In genomic region chr19:6632747-6633455, GRCh38 we compare ENCODE assay signal across 8 cellular contexts. TPM values are rescaled to one million over a fixed set of nuclear protein-coding genes. Genes with fewer than 3 reads are reported as not detected.
DNase-seq lines count a peak whose midpoint lies in the region; TF ChIP-seq lines count a peak whose summit lies in the region.
"Not testable (repeated sequence)": the region's sequence is repeated elsewhere in the genome, so short reads cannot be mapped to it uniquely, and the experiment has no call there.

No MANE protein-coding gene starts in this region.

- H2AFZ ChIP-seq in smooth muscle cell (ENCODE audit: low read depth), result peak overlapping the region; percentile 63

- not testable (repeated sequence) for H3K9me3 ChIP-seq in AG04450 (ENCODE audit: control insufficient read depth, insufficient read depth, low read length); SJSA1 (replicated peaks); liver (ENCODE audit: control insufficient read depth in 4 of 4, low read length in 3 of 4); smooth muscle cell (replicated peaks; ENCODE audit: low read depth)

- not testable (repeated sequence) for H3K79me2 ChIP-seq in smooth muscle cell (ENCODE audit: low read depth)

- H3K4me3 ChIP-seq in AG04450 (ENCODE audit: low read depth, low read length); SJSA1; epithelial cell of proximal tubule (ENCODE audit: low read depth, low read length); liver (ENCODE audit: low read depth in 1 of 3, low read length in 3 of 3); smooth muscle cell: not testable (repeated sequence)

- not testable (repeated sequence) for H3K27ac ChIP-seq in AG04450 (ENCODE audit: low read depth, low read length); SJSA1; liver (ENCODE audit: low read depth in 1 of 2, low read length in 2 of 2); smooth muscle cell (ENCODE audit: low read depth)

- peak; percentile 68 for TF ChIP-seq CTCF in AG04450 (IDR thresholded peaks at IDR 0.05; ENCODE audit: low read depth, low read length)
- peak; percentile 81 for TF ChIP-seq CTCF in GM12873 (IDR thresholded peaks at IDR 0.05; ENCODE audit: insufficient read depth, low read depth, low read length, missing control alignments)
- TF ChIP-seq CTCF in epithelial cell of proximal tubule (conservative IDR thresholded peaks at IDR 0.05; ENCODE audit: low read depth, low read length), result peak; percentile 73
- TF ChIP-seq CTCF in liver (IDR thresholded peaks at IDR 0.05; ENCODE audit: low read depth, low read length, missing input control), result peak; percentile 58
- TF ChIP-seq CTCF in smooth muscle cell (IDR thresholded peaks at IDR 0.05; ENCODE audit: borderline replicate concordance, insufficient read depth, poor library complexity, severe bottlenecking), result peak; percentile 63

- not testable (repeated sequence) for H4K20me1 ChIP-seq in smooth muscle cell (ENCODE audit: low read depth)

- H3K27me3 ChIP-seq in AG04450 (ENCODE audit: control insufficient read depth, insufficient read depth, low read length); SJSA1 (replicated peaks); liver (ENCODE audit: control insufficient read depth in 4 of 4, insufficient read depth in 4 of 4, low read length in 3 of 4); smooth muscle cell (ENCODE audit: low read depth): not testable (repeated sequence)

- not testable (repeated sequence) for H3F3A ChIP-seq in smooth muscle cell (ENCODE audit: low read depth)

- not testable (repeated sequence) for DNase-seq in AG04450 (ENCODE audit: low read depth, low spot score); epithelial cell of proximal tubule (ENCODE audit: low read depth)
- DNase-seq in NCI-H1105 (lab: John Stamatoyannopoulos, UW) (peak; percentile 11), SJSA1 (ENCODE audit: low read depth in 1 of 2, low spot score in 2 of 2) (peak; percentile 62 to 80), smooth muscle cell (lab: John Stamatoyannopoulos, UW; ENCODE audit: unreplicated experiment) (peak; percentile 4)
- DNase-seq in activated T-cell treated with anti-CD3 and anti-CD28 coated beads, Interleukin-2, amount 50 U/mL, for 48 hours, result peak; percentile 73 to 78

- peak; percentile 73 to 81 for TF ChIP-seq RAD21 in liver (IDR thresholded peaks at IDR 0.05)

- peak overlapping the region; percentile 28 for H3K4me2 ChIP-seq in smooth muscle cell

- H3K4me1 ChIP-seq in SJSA1 (replicated peaks); liver (ENCODE audit: control insufficient read depth in 4 of 4, insufficient read depth in 4 of 4, low read length in 3 of 4); smooth muscle cell (ENCODE audit: low read depth): not testable (repeated sequence)

- 49% methylated on average over 26 of the region's 26 CpGs for WGBS in liver
- WGBS in smooth muscle cell (ENCODE audit: low lambda C conversion rate), result 45% methylated on average over 26 of the region's 26 CpGs

- H3K9ac ChIP-seq in liver (ENCODE audit: low read depth in 1 of 2, low read length in 2 of 2); smooth muscle cell (ENCODE audit: low read depth): not testable (repeated sequence)

- POLR2A ChIA-PET in AG04450 (lab: Yijun Ruan, JAX), result not testable (repeated sequence)

- H3K36me3 ChIP-seq in SJSA1; liver (ENCODE audit: control insufficient read depth in 4 of 4, insufficient read depth in 3 of 4, low read depth in 1 of 4, low read length in 3 of 4); smooth muscle cell (ENCODE audit: low read depth): not testable (repeated sequence)

- CTCF ChIA-PET in AG04450 (lab: Charles Lee), result interaction anchor here (0.9 to 4.6 kb wide), 4 partner anchors 13 to 231 kb away, joined by 3 to 57 read pairs (median 3); no protein-coding TSS in a partner anchor

RNA-seq across cellular contexts. Expression of gene TNFSF14, which starts 37.1 kb away (rescaled TPM):
- not detected in 2 replicates for polyA plus RNA-seq in AG04450 (2011; rRNA removed)
- polyA minus RNA-seq in AG04450 (2011; rRNA and poly(A)+ RNA removed), result not detected in 2 replicates
- not detected in 2 replicates for total RNA-seq in SJSA1 (2014; rRNA removed; shearing (Covaris generic))
- not detected in 2 replicates for total RNA-seq in epithelial cell of proximal tubule
- total RNA-seq in liver, result 10 to 100 TPM; 10.1 to 75.6 TPM
- polyA plus RNA-seq in liver, result 10 to 100 TPM in 1 of 2 donors, 1 to 10 TPM in 1; 6.5 to 14.7 TPM
- total RNA-seq in smooth muscle cell, result not detected in 2 replicates
- polyA plus RNA-seq in smooth muscle cell, result not detected in 2 replicates

RNA-seq across cellular contexts. Expression of gene CD70, which starts 42.0 kb away (rescaled TPM):
- polyA plus RNA-seq in AG04450 (2011; rRNA removed) (not detected in 2 replicates), liver (not detected), smooth muscle cell (not detected in 2 replicates)
- polyA minus RNA-seq in AG04450 (2011; rRNA and poly(A)+ RNA removed), result not detected in 2 replicates
- total RNA-seq in SJSA1 (2014; rRNA removed; shearing (Covaris generic)), result 122 and 128 TPM in 2 replicates
- total RNA-seq in epithelial cell of proximal tubule (6.8 and 9.7 TPM in 2 replicates), liver (not detected), smooth muscle cell (0.54 TPM in 1 of 2 replicates, not detected in the other)

Comparison
In these comparisons a context has a peak if more than half of its experiments do, and no peak if none do; other contexts are left out.
1. RNA of gene TNFSF14, which starts 37.1 kb away (total RNA-seq): 10.1 to 75.6 TPM in liver; not detected in SJSA1, not detected in epithelial cell of proximal tubule and not detected in smooth muscle cell; every median in the first group is over 10 times any median in the second.
2. RNA of gene CD70, which starts 42.0 kb away (total RNA-seq): 122 to 128 TPM in SJSA1; 6.8 to 9.7 TPM in epithelial cell of proximal tubule, 0.54 TPM in smooth muscle cell and not detected in liver; every median in the first group is over 10 times any median in the second.
3. Peak in every context shown above with its lines, with median percentiles within 50 percentile points of each other: CTCF ChIP-seq.